In the genomic region with DNA sequence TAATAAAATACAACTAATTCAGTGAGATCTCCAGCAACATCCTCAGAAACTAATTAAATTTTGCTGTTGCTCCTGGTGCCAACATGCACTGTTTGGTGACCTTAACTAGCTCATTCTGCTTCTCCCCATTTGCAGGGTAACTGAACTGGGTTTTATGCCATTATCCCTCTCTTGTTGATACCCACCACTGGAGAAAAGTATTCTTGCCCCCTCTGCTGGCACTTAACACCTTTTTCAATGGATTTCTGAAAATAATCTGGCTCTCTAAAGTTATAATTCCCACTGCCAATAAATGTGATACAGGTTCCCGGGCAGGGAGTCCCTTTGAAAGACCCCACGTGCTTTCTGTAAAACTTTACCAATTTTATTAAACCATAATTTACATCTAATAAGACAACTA, we compare ENCODE assay signal across 29 cellular contexts.
DNase-seq lines count a peak whose midpoint lies in the region; ATAC-seq and TF ChIP-seq lines count a peak whose summit lies in the region.
"Had no signal": no experiment of that assay in that cellular context is flagged by ENCODE, and none has a peak within 500 bp of the region (broad histone marks: within the 10 kb centered on the region; RNA-seq: fewer than 3 reads in every experiment).

No MANE protein-coding gene starts in this region.

- H4K20me1 ChIP-seq in GM23338 (replicated peaks; ENCODE audit: insufficient read depth) (no peaks in the 10 kb centered on the region), Loucy (ENCODE audit: insufficient read depth, low read length, poor library complexity, severe bottlenecking) (no peaks in the 10 kb centered on the region)
- H4K20me1 ChIP-seq: BLaER1 treated with 17β-estradiol and CSF1 and Interleukin-3, amounts not matched to agents 10 nM and 100 nM had no signal

- H3K36me3 ChIP-seq in GM23338 (ENCODE audit: insufficient read depth) (0 out of 2 replicates have a peak, but pooled peaks cover 6% of the 10 kb centered on the region), Loucy (ENCODE audit: insufficient read depth, low read length) (no peaks in the 10 kb centered on the region), kidney epithelial cell (ENCODE audit: control insufficient read depth, insufficient read depth, low read length) (no peaks in the 10 kb centered on the region)
- H3K36me3 ChIP-seq: BLaER1 treated with 17β-estradiol and CSF1 and Interleukin-3, amounts not matched to agents 10 nM and 100 nM; esophagus muscularis mucosa; ovary; right atrium auricular region had no signal

- DNase-seq in GM23338 (ENCODE audit: low spot score) = peak; percentile 53
- peak; percentile 17 for DNase-seq in astrocyte of the hippocampus (ENCODE audit: low read depth, low spot score)
- DNase-seq in kidney epithelial cell (ENCODE audit: low read depth) = no peak
- no peak for DNase-seq in effector memory CD8-positive, alpha-beta T cell
- no peak for DNase-seq in KBM-7
- DNase-seq: activated CD4-positive, alpha-beta T cell treated with anti-CD3 and anti-CD28 coated beads, Interleukin-2, amount 50 U/mL, for 48 hours; activated T-cell treated with anti-CD3 and anti-CD28 coated beads, Interleukin-2, amount 50 U/mL, for 72 hours; caudate nucleus; DMS153; foreskin fibroblast; head of caudate nucleus; HFFc6; NCI-H1417; NCI-H748 treated with DMSO at 0.1 percent for 48 hours; ovary; stimulated activated naive CD4-positive, alpha-beta T cell; T-helper 17 cell had no signal

- no peak overlapping the region for H3K4me3 Mint-ChIP-seq in GM23338
- H3K4me3 Mint-ChIP-seq in effector memory CD8-positive, alpha-beta T cell = no peak overlapping the region
- H3K4me3 Mint-ChIP-seq: activated T-cell treated with anti-CD3 and anti-CD28 coated beads, Interleukin-2, amount 50 U/mL, for 72 hours; HFFc6; nephron; T-helper 17 cell; type B pancreatic cell had no signal

- no peaks in the 10 kb centered on the region for H3K9me3 ChIP-seq in Loucy (ENCODE audit: insufficient read depth, low read depth, low read length)
- H3K9me3 ChIP-seq: ovary had no signal

- in situ Hi-C loops in KBM-7 (cut with MboI; ENCODE audit: low pct_unique_long_range_greater_than_20kb, low sequenced_read_pairs) = no loop called here

- H3K79me2 ChIP-seq in GM23338 (replicated peaks; ENCODE audit: insufficient read depth) (no peaks in the 10 kb centered on the region), Loucy (ENCODE audit: insufficient read depth, low read length) (no peaks in the 10 kb centered on the region)

- ATAC-seq in GM23338 (no peak), HG03457 (IDR thresholded peaks at IDR 0.05; ENCODE audit: unreplicated experiment) (no peak)
- ATAC-seq in effector memory CD8-positive, alpha-beta T cell (replicated peaks) = no peak
- ATAC-seq: activated CD4-positive, CD25-positive, alpha-beta regulatory T cell treated with anti-CD3 and anti-CD28 coated beads, Interleukin-2, amount 50 U/mL, for 24 hours; activated T-cell treated with anti-CD3 and anti-CD28 coated beads, Interleukin-2, amount 50 U/mL, for 72 hours; K562; T-helper 17 cell had no signal

- H3K4me3 ChIP-seq in GM23338 (no peak overlapping the region), Loucy (ENCODE audit: low read length, poor library complexity, severe bottlenecking) (no peak overlapping the region), kidney epithelial cell (ENCODE audit: low read depth, low read length) (no peak overlapping the region)
- H3K4me3 ChIP-seq: BLaER1 treated with 17β-estradiol and CSF1 and Interleukin-3, amounts not matched to agents 10 nM and 100 nM; esophagus muscularis mucosa; K562; lung; ovary; right atrium auricular region; smooth muscle cell had no signal

- no peak overlapping the region for H2AFZ ChIP-seq in GM23338
- no peak overlapping the region for H2AFZ ChIP-seq in Loucy (ENCODE audit: low read length)

- H3K4me2 ChIP-seq in GM23338 (no peak overlapping the region), Loucy (ENCODE audit: low read depth, low read length, poor library complexity, severe bottlenecking) (no peak overlapping the region)
- H3K4me2 ChIP-seq: BLaER1 treated with 17β-estradiol and CSF1 and Interleukin-3, amounts not matched to agents 10 nM and 100 nM; smooth muscle cell had no signal

- no peak overlapping the region for H3K27ac Mint-ChIP-seq in GM23338
- H3K27ac Mint-ChIP-seq in effector memory CD8-positive, alpha-beta T cell = no peak overlapping the region
- H3K27ac Mint-ChIP-seq: activated T-cell treated with anti-CD3 and anti-CD28 coated beads, Interleukin-2, amount 50 U/mL, for 72 hours; HFFc6; nephron; T-helper 17 cell; type B pancreatic cell had no signal

- H3K9me2 ChIP-seq in GM23338 (ENCODE audit: insufficient read depth) = peaks cover 6% of the 10 kb centered on the region; the same call in 1 of the 2 replicates
- no peaks in the 10 kb centered on the region for H3K9me2 ChIP-seq in Loucy (replicated peaks; ENCODE audit: low read depth, low read length)

- no peaks in the 10 kb centered on the region for H3F3A ChIP-seq in GM23338 (replicated peaks; ENCODE audit: low read depth)
- H3F3A ChIP-seq in Loucy (ENCODE audit: low read depth) = no peaks in the 10 kb centered on the region

- H3K27ac ChIP-seq in GM23338 (ENCODE audit: low read depth) = no peak overlapping the region
- H3K27ac ChIP-seq: BLaER1 treated with 17β-estradiol and CSF1 and Interleukin-3, amounts not matched to agents 10 nM and 100 nM; esophagus muscularis mucosa; ovary; right atrium auricular region; RWPE1 had no signal

- H3K36me3 Mint-ChIP-seq in GM23338 (ENCODE audit: low read depth) = peaks cover 22% of the 10 kb centered on the region
- H3K36me3 Mint-ChIP-seq in effector memory CD8-positive, alpha-beta T cell (ENCODE audit: insufficient read depth) = no peaks in the 10 kb centered on the region
- H3K36me3 Mint-ChIP-seq: type B pancreatic cell had no signal

- H3K27me3 Mint-ChIP-seq in GM23338 (ENCODE audit: insufficient read depth, low read depth, poor library complexity) = no peaks in the 10 kb centered on the region
- no peaks in the 10 kb centered on the region for H3K27me3 Mint-ChIP-seq in effector memory CD8-positive, alpha-beta T cell
- H3K27me3 Mint-ChIP-seq: T-helper 17 cell, type B pancreatic cell had no signal

- H3K27me3 ChIP-seq in GM23338 (ENCODE audit: insufficient read depth) (no peaks in the 10 kb centered on the region), Loucy (ENCODE audit: insufficient read depth, low read length, poor library complexity, severe bottlenecking) (no peaks in the 10 kb centered on the region), kidney epithelial cell (ENCODE audit: control insufficient read depth, insufficient read depth, low read length) (no peaks in the 10 kb centered on the region)
- H3K27me3 ChIP-seq: BLaER1 treated with 17β-estradiol and CSF1 and Interleukin-3, amounts not matched to agents 10 nM and 100 nM; esophagus muscularis mucosa; ovary; right atrium auricular region had no signal

- peaks cover 12% of the 10 kb centered on the region for H3K9me3 Mint-ChIP-seq in GM23338
- peaks cover 3 to 18% of the 10 kb centered on the region in 2 donors for H3K9me3 Mint-ChIP-seq in effector memory CD8-positive, alpha-beta T cell

- no peaks in the 10 kb centered on the region for H3K4me1 ChIP-seq in GM23338 (ENCODE audit: insufficient read depth)
- H3K4me1 ChIP-seq in Loucy (ENCODE audit: insufficient read depth, low read length, poor library complexity, severe bottlenecking) = no peaks in the 10 kb centered on the region
- H3K4me1 ChIP-seq: right atrium auricular region had no signal

- TF ChIP-seq CTCF in GM23338 (conservative IDR thresholded peaks at IDR 0.05; ENCODE audit: low read depth in 2 of 2) (peak; percentile 62 to 66), Loucy (conservative IDR thresholded peaks at IDR 0.05; ENCODE audit: low read length) (peak; percentile 31; the same call in 1 of the 2 replicates), kidney epithelial cell (IDR thresholded peaks at IDR 0.05; ENCODE audit: insufficient read depth, low read length, poor library complexity, severe bottlenecking) (peak; percentile 11)

- no peak overlapping the region for H3K9ac ChIP-seq in Loucy (ENCODE audit: low read depth, low read length, poor library complexity, severe bottlenecking)
- H3K9ac ChIP-seq: BLaER1 treated with 17β-estradiol and CSF1 and Interleukin-3, amounts not matched to agents 10 nM and 100 nM had no signal

- H3K4me1 Mint-ChIP-seq in GM23338 = no peaks in the 10 kb centered on the region
- no peaks in the 10 kb centered on the region for H3K4me1 Mint-ChIP-seq in effector memory CD8-positive, alpha-beta T cell (ENCODE audit: low read depth in 2 of 2)
- H3K4me1 Mint-ChIP-seq: nephron, T-helper 17 cell had no signal

Comparison
In these comparisons a context has a peak if more than half of its experiments do, and no peak if none do; other contexts are left out.
1. DNase-seq: peak in GM23338 (single experiment) and astrocyte of the hippocampus (single experiment); none in kidney epithelial cell (single experiment), effector memory CD8-positive, alpha-beta T cell (0 of 3) and KBM-7 (single experiment).
2. CTCF ChIP-seq: peak in every context shown above with its lines; median percentile 64 in GM23338; 31 in Loucy; 11 in kidney epithelial cell.